11 cellular contexts compared by ENCODE assay signal in genomic region chr10:96637709-96638108, GRCh38. TPM values are rescaled to one million over a fixed set of nuclear protein-coding genes. Genes with fewer than 3 reads are reported as not detected.
A peak's percentile ranks its signal among the peaks of the same experiment; 100 is the strongest.
DNase-seq lines count a peak whose midpoint lies in the region; ATAC-seq and TF ChIP-seq lines count a peak whose summit lies in the region.
"Had no signal": no experiment of that assay in that cellular context is flagged by ENCODE, and none has a peak within 500 bp of the region (broad histone marks: within the 10 kb centered on the region; RNA-seq: fewer than 3 reads in every experiment).

No MANE protein-coding gene starts in this region.

- DNase-seq in hepatocyte (ENCODE audit: low spot score): peak; percentile 34
- peak in 1 of 3 donors; percentile 81 for DNase-seq in right lobe of liver
- no peak for DNase-seq in stimulated activated effector memory CD8-positive, alpha-beta T cell treated with anti-CD3 and anti-CD28 coated beads, Interleukin-12 subunit alpha, Interleukin-12 subunit beta, amount 100 ng/mL, for 72 hours (ENCODE audit: low spot score in 2 of 2)
- no peak for DNase-seq in G401 (ENCODE audit: low spot score)
- no peak for DNase-seq in NCI-H146 treated with DMSO at 0.1 percent for 48 hours (lab: John Stamatoyannopoulos, UW; ENCODE audit: unreplicated experiment)
- DNase-seq: CD8-positive, alpha-beta memory T cell; DMS53; GM23248; H7 had no signal

- H3K9me3 Mint-ChIP-seq in stimulated activated effector memory CD8-positive, alpha-beta T cell treated with anti-CD3 and anti-CD28 coated beads, Interleukin-12 subunit alpha, Interleukin-12 subunit beta, amount 100 ng/mL, for 72 hours: no peaks in the 10 kb centered on the region
- H3K9me3 Mint-ChIP-seq: CD8-positive, alpha-beta memory T cell had no signal

- H3K4me3 ChIP-seq in hepatocyte (no peak overlapping the region), right lobe of liver (no peak overlapping the region)
- H3K4me3 ChIP-seq: A549, GM23248 had no signal

- H3K4me2 ChIP-seq in hepatocyte: no peak overlapping the region
- H3K4me2 ChIP-seq: A549 had no signal

- in situ Hi-C loops in G401 (cut with HindIII; ENCODE audit: low sequenced_read_pairs): no loop called here

- H3K27ac ChIP-seq in hepatocyte (no peak overlapping the region), right lobe of liver (peak overlapping the region in 2 of 3 donors; percentile 49 to 68)
- H3K27ac ChIP-seq: A549, GM23248 had no signal

- peaks cover 8% of the 10 kb centered on the region for H3K4me1 Mint-ChIP-seq in stimulated activated effector memory CD8-positive, alpha-beta T cell treated with anti-CD3 and anti-CD28 coated beads, Interleukin-12 subunit alpha, Interleukin-12 subunit beta, amount 100 ng/mL, for 72 hours

- TF ChIP-seq CTCF in hepatocyte (IDR thresholded peaks at IDR 0.05; ENCODE audit: poor library complexity) (no peak), right lobe of liver (IDR thresholded peaks at IDR 0.05) (no peak)

- H3K79me2 ChIP-seq in hepatocyte: no peaks in the 10 kb centered on the region

- H3K36me3 ChIP-seq in hepatocyte (replicated peaks; ENCODE audit: insufficient read depth, low read depth) (no peaks in the 10 kb centered on the region), right lobe of liver (peaks cover 0 to 4% (median under 1%) of the 10 kb centered on the region in 4 donors)

- ATAC-seq in right lobe of liver (peak; percentile 74 to 91 (median 88)), HG02759 (IDR thresholded peaks at IDR 0.05; ENCODE audit: unreplicated experiment) (no peak)
- ATAC-seq in stimulated activated effector memory CD8-positive, alpha-beta T cell treated with anti-CD3 and anti-CD28 coated beads, Interleukin-12 subunit alpha, Interleukin-12 subunit beta, amount 100 ng/mL, for 72 hours: no peak
- ATAC-seq: A549 had no signal

- WGBS in hepatocyte (ENCODE audit: low lambda C conversion rate, missing lambda C conversion rate): 86% methylated on average over 4 of the region's 4 CpGs
- 27% methylated on average over 4 of the region's 4 CpGs for WGBS in right lobe of liver (ENCODE audit: insufficient coverage, low coverage, low lambda C conversion rate, missing lambda C conversion rate)

- no peaks in the 10 kb centered on the region for H3K9me2 ChIP-seq in hepatocyte (replicated peaks; ENCODE audit: insufficient read depth)

- H3K4me1 ChIP-seq in hepatocyte (ENCODE audit: insufficient read depth) (peaks cover 13% of the 10 kb centered on the region), right lobe of liver (peaks cover 0 to 39% (median 18%) of the 10 kb centered on the region in 4 donors)
- H3K4me1 ChIP-seq: A549 had no signal

- no peak overlapping the region for H3K4me3 Mint-ChIP-seq in stimulated activated effector memory CD8-positive, alpha-beta T cell treated with anti-CD3 and anti-CD28 coated beads, Interleukin-12 subunit alpha, Interleukin-12 subunit beta, amount 100 ng/mL, for 72 hours
- H3K4me3 Mint-ChIP-seq: CD8-positive, alpha-beta memory T cell had no signal

- no peak overlapping the region for H2AFZ ChIP-seq in hepatocyte
- H2AFZ ChIP-seq: GM23248 had no signal

- no peak for TF ChIP-seq POLR2A in right lobe of liver (IDR thresholded peaks at IDR 0.05)

- intact Hi-C loops in right lobe of liver (cut with DNase I): no loop called here

- H3K27me3 ChIP-seq in hepatocyte (no peaks in the 10 kb centered on the region), right lobe of liver (no peaks in the 10 kb centered on the region)

- peak overlapping the region; percentile 15 for H3K27ac Mint-ChIP-seq in stimulated activated effector memory CD8-positive, alpha-beta T cell treated with anti-CD3 and anti-CD28 coated beads, Interleukin-12 subunit alpha, Interleukin-12 subunit beta, amount 100 ng/mL, for 72 hours
- H3K27ac Mint-ChIP-seq: CD8-positive, alpha-beta memory T cell had no signal

- peaks cover 41% of the 10 kb centered on the region for H3K36me3 Mint-ChIP-seq in stimulated activated effector memory CD8-positive, alpha-beta T cell treated with anti-CD3 and anti-CD28 coated beads, Interleukin-12 subunit alpha, Interleukin-12 subunit beta, amount 100 ng/mL, for 72 hours

- no peaks in the 10 kb centered on the region for H4K20me1 ChIP-seq in hepatocyte (ENCODE audit: insufficient read depth, poor library complexity, severe bottlenecking)

- H3K9me3 ChIP-seq in hepatocyte (ENCODE audit: low read depth) (no peaks in the 10 kb centered on the region), right lobe of liver (no peaks in the 10 kb centered on the region)
- H3K9me3 ChIP-seq: A549 had no signal

RNA-seq across cellular contexts. Expression of gene TM9SF3, which starts 50.9 kb away (rescaled TPM):
- total RNA-seq in hepatocyte (158 and 186 TPM in 2 replicates), right lobe of liver (10 to 100 TPM; 45.0 to 96.6 (median 71.8) TPM)
- 128 and 141 TPM in 2 replicates for polyA plus RNA-seq in hepatocyte
- total RNA-seq in G401 (2014; rRNA removed; shearing (Covaris generic)): 39.3 and 64.1 TPM in 2 replicates

Comparison
In these comparisons a context has a peak if more than half of its experiments do, and no peak if none do; other contexts are left out.
1. ATAC-seq: peak in right lobe of liver (4 of 4); none in stimulated activated effector memory CD8-positive, alpha-beta T cell treated with anti-CD3 and anti-CD28 coated beads, Interleukin-12 subunit alpha, Interleukin-12 subunit beta, amount 100 ng/mL, for 72 hours (single experiment) and HG02759 (single experiment).